ENCODE assay signal across 14 cellular contexts in the genomic region with DNA sequence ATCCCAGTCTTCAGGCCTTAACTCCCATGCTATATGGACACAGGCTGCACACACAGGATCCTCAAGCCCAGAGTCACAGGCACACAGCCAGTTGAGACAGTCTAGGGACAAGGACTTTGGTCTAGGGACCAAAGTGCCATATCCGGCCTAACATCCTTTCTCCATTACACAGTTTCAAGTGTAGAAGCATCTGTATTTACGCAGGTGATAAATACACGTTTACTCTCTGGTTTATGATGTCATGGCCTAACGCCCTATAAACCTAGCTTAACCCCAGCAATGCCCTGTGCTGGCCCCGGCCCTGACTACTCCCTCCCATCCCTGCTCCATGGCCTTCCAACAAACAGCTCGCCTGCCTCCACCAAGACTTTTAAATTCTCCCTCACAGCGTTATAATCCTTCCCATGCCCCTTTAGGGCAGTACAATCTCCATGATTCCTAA. TPM values are rescaled to one million over a fixed set of nuclear protein-coding genes. Genes with fewer than 3 reads are reported as not detected.
A peak's percentile ranks its signal among the peaks of the same experiment; 100 is the strongest.
DNase-seq lines count a peak whose midpoint lies in the region; ATAC-seq and TF ChIP-seq lines count a peak whose summit lies in the region.
"Had no signal": no experiment of that assay in that cellular context is flagged by ENCODE, and none has a peak within 500 bp of the region (broad histone marks: within the 10 kb centered on the region; RNA-seq: fewer than 3 reads in every experiment).

No MANE protein-coding gene starts in this region.

- CTCF ChIA-PET in CD8-positive, alpha-beta T cell (lab: Charles Lee) = interaction anchor here (0.8 to 1.0 kb wide), 3 partner anchors 10 to 61 kb away, joined by 3 to 4 read pairs (median 3); no protein-coding TSS in a partner anchor

- peaks cover 23% of the 10 kb centered on the region for H3K4me1 Mint-ChIP-seq in endodermal cell
- H3K4me1 Mint-ChIP-seq in neural crest cell = peaks cover 74% of the 10 kb centered on the region
- H3K4me1 Mint-ChIP-seq in activated T-cell treated with anti-CD3 and anti-CD28 coated beads, Interleukin-2, amount 50 U/mL, for 24 hours (ENCODE audit: low read depth) = peaks cover 19% of the 10 kb centered on the region
- H3K4me1 Mint-ChIP-seq in CD8-positive, alpha-beta T cell (ENCODE audit: low read depth) = peaks cover 8% of the 10 kb centered on the region

- no peaks in the 10 kb centered on the region for H4K20me1 ChIP-seq in BLaER1

- DNase-seq in NCI-H2029 treated with DMSO at 0.1 percent for 48 hours (lab: John Stamatoyannopoulos, UW) (peak; percentile 62), endodermal cell (no peak), neural crest cell (ENCODE audit: low read depth, low spot score) (no peak), H4 (ENCODE audit: low spot score) (no peak), NCI-H187 (lab: John Stamatoyannopoulos, UW) (no peak)
- no peak for DNase-seq in activated T-cell treated with anti-CD3 and anti-CD28 coated beads, Interleukin-2, amount 50 U/mL, for 24 hours
- no peak for DNase-seq in CD8-positive, alpha-beta T cell
- DNase-seq: activated CD8-positive, alpha-beta T cell treated with anti-CD3 and anti-CD28 coated beads for 36 hours; activated naive CD4-positive, alpha-beta T cell treated with anti-CD3 and anti-CD28 coated beads for 36 hours; foreskin keratinocyte; NCI-H1105 treated with DMSO at 0.1 percent for 48 hours; retina; tibial artery had no signal

- H3K36me3 Mint-ChIP-seq in endodermal cell (ENCODE audit: low read depth) (no peaks in the 10 kb centered on the region), neural crest cell (ENCODE audit: low read depth) (peaks cover 3% of the 10 kb centered on the region)
- no peaks in the 10 kb centered on the region for H3K36me3 Mint-ChIP-seq in activated T-cell treated with anti-CD3 and anti-CD28 coated beads, Interleukin-2, amount 50 U/mL, for 24 hours (ENCODE audit: low read depth)
- no peaks in the 10 kb centered on the region for H3K36me3 Mint-ChIP-seq in CD8-positive, alpha-beta T cell

- intact Hi-C loops in CD8-positive, alpha-beta T cell (cut with DNase I, micrococcal nuclease) = no loop called here

- POLR2A ChIA-PET in CD8-positive, alpha-beta T cell (lab: Charles Lee) = interaction anchor here (0.6 to 1.2 kb wide), 2 partner anchors 10 to 30 kb away, joined by 3 to 4 read pairs; no protein-coding TSS in a partner anchor

- H3K27ac ChIP-seq in BLaER1 (no peak overlapping the region), endodermal cell (ENCODE audit: low read depth, low read length) (peak overlapping the region; percentile 32)
- H3K27ac ChIP-seq in CD8-positive, alpha-beta T cell (ENCODE audit: low read depth, low read length) = no peak overlapping the region
- H3K27ac ChIP-seq: foreskin keratinocyte had no signal

- H3K9me3 Mint-ChIP-seq in endodermal cell = no peaks in the 10 kb centered on the region
- H3K9me3 Mint-ChIP-seq in neural crest cell = no peaks in the 10 kb centered on the region
- no peaks in the 10 kb centered on the region for H3K9me3 Mint-ChIP-seq in activated T-cell treated with anti-CD3 and anti-CD28 coated beads, Interleukin-2, amount 50 U/mL, for 24 hours
- no peaks in the 10 kb centered on the region for H3K9me3 Mint-ChIP-seq in CD8-positive, alpha-beta T cell
- H3K9me3 Mint-ChIP-seq: activated CD8-positive, alpha-beta T cell treated with anti-CD3 and anti-CD28 coated beads for 36 hours; activated naive CD4-positive, alpha-beta T cell treated with anti-CD3 and anti-CD28 coated beads for 36 hours had no signal

- H3K9ac ChIP-seq in BLaER1 = no peak overlapping the region
- no peak overlapping the region for H3K9ac ChIP-seq in endodermal cell (ENCODE audit: extremely low read depth, low read length, poor library complexity, severe bottlenecking)

- H3K4me2 ChIP-seq in BLaER1 = peak overlapping the region; percentile 95

- H3K4me1 ChIP-seq in BLaER1 = peaks cover 92% of the 10 kb centered on the region
- H3K4me1 ChIP-seq in endodermal cell (ENCODE audit: control insufficient read depth, insufficient read depth, low read length) = peaks cover 13% of the 10 kb centered on the region
- peaks cover 6% of the 10 kb centered on the region for H3K4me1 ChIP-seq in CD8-positive, alpha-beta T cell (ENCODE audit: insufficient read depth, low read length)

- H3K27me3 ChIP-seq in BLaER1 (no peaks in the 10 kb centered on the region), endodermal cell (ENCODE audit: control insufficient read depth, insufficient read depth, low read length, poor library complexity, severe bottlenecking) (no peaks in the 10 kb centered on the region)
- no peaks in the 10 kb centered on the region for H3K27me3 ChIP-seq in CD8-positive, alpha-beta T cell (ENCODE audit: insufficient read depth, low read length)
- H3K27me3 ChIP-seq: foreskin keratinocyte, tibial artery had no signal

- H3K9me3 ChIP-seq in BLaER1 = no peaks in the 10 kb centered on the region
- no peaks in the 10 kb centered on the region for H3K9me3 ChIP-seq in endodermal cell (ENCODE audit: control insufficient read depth, low read length)
- H3K9me3 ChIP-seq in CD8-positive, alpha-beta T cell (ENCODE audit: low read length) = no peaks in the 10 kb centered on the region
- H3K9me3 ChIP-seq: tibial artery had no signal

- no peak overlapping the region for H3K27ac Mint-ChIP-seq in endodermal cell
- peak overlapping the region; percentile 96 for H3K27ac Mint-ChIP-seq in neural crest cell (ENCODE audit: unreplicated experiment)
- H3K27ac Mint-ChIP-seq in activated T-cell treated with anti-CD3 and anti-CD28 coated beads, Interleukin-2, amount 50 U/mL, for 24 hours = no peak overlapping the region
- H3K27ac Mint-ChIP-seq in CD8-positive, alpha-beta T cell = no peak overlapping the region
- H3K27ac Mint-ChIP-seq: activated CD8-positive, alpha-beta T cell treated with anti-CD3 and anti-CD28 coated beads for 36 hours; activated naive CD4-positive, alpha-beta T cell treated with anti-CD3 and anti-CD28 coated beads for 36 hours had no signal

- H3K27me3 Mint-ChIP-seq in endodermal cell (ENCODE audit: insufficient read depth) (no peaks in the 10 kb centered on the region), neural crest cell (ENCODE audit: low read depth) (peaks cover 4% of the 10 kb centered on the region)
- peaks cover 15% of the 10 kb centered on the region for H3K27me3 Mint-ChIP-seq in activated T-cell treated with anti-CD3 and anti-CD28 coated beads, Interleukin-2, amount 50 U/mL, for 24 hours
- peaks cover 15% of the 10 kb centered on the region for H3K27me3 Mint-ChIP-seq in CD8-positive, alpha-beta T cell (ENCODE audit: low read depth)

- H3K4me3 Mint-ChIP-seq in endodermal cell (no peak overlapping the region), neural crest cell (peak overlapping the region; percentile 73)
- H3K4me3 Mint-ChIP-seq in activated T-cell treated with anti-CD3 and anti-CD28 coated beads, Interleukin-2, amount 50 U/mL, for 24 hours = no peak overlapping the region
- H3K4me3 Mint-ChIP-seq in CD8-positive, alpha-beta T cell = no peak overlapping the region
- H3K4me3 Mint-ChIP-seq: activated CD8-positive, alpha-beta T cell treated with anti-CD3 and anti-CD28 coated beads for 36 hours; activated naive CD4-positive, alpha-beta T cell treated with anti-CD3 and anti-CD28 coated beads for 36 hours had no signal

- TF ChIP-seq CTCF in endodermal cell (conservative IDR thresholded peaks at IDR 0.05) (no peak), neural crest cell (conservative IDR thresholded peaks at IDR 0.05) (no peak)
- TF ChIP-seq CTCF in CD8-positive, alpha-beta T cell (IDR thresholded peaks at IDR 0.05) = no peak

- H3K4me3 ChIP-seq in BLaER1 (no peak overlapping the region), endodermal cell (ENCODE audit: low read length) (no peak overlapping the region)
- no peak overlapping the region for H3K4me3 ChIP-seq in CD8-positive, alpha-beta T cell (ENCODE audit: low read depth, low read length)
- H3K4me3 ChIP-seq: tibial artery had no signal

- H3K36me3 ChIP-seq in BLaER1 (no peaks in the 10 kb centered on the region), endodermal cell (ENCODE audit: control insufficient read depth, insufficient read depth, low read length) (no peaks in the 10 kb centered on the region)
- no peaks in the 10 kb centered on the region for H3K36me3 ChIP-seq in CD8-positive, alpha-beta T cell (ENCODE audit: insufficient read depth, low read length)
- H3K36me3 ChIP-seq: tibial artery had no signal

- ATAC-seq in CD8-positive, alpha-beta T cell = no peak
- ATAC-seq: activated CD8-positive, alpha-beta T cell treated with anti-CD3 and anti-CD28 coated beads for 36 hours; foreskin keratinocyte had no signal

- 70 to 82% methylated on average over 5 to 7 of the region's 7 CpGs for WGBS in endodermal cell (ENCODE audit: insufficient coverage in 1 of 2, insufficient read length in 1 of 2), 2 experiments

RNA-seq across cellular contexts. Expression of a gene that starts 17.1 kb away (rescaled TPM):
- total RNA-seq in endodermal cell (10 to 100 TPM; 11.0 to 18.7 TPM), neural crest cell (73.7 and 86.9 TPM in 2 replicates)
- polyA plus RNA-seq in endodermal cell (2013, experiment 1 of 2) = 43.5 TPM
- polyA plus RNA-seq in endodermal cell (2013, experiment 2 of 2) = 39.6 TPM
- total RNA-seq in H4 (2014; rRNA removed; shearing (Covaris generic)) = 7.4 and 8.1 TPM in 2 replicates
- under 1 TPM in 1 of 2 experiments, not detected in 1; 0.22 TPM for total RNA-seq in CD8-positive, alpha-beta T cell

RNA-seq across cellular contexts. Expression of a gene that starts 50.0 kb away (rescaled TPM):
- total RNA-seq in endodermal cell (10 to 100 TPM; 50.3 to 59.3 TPM), neural crest cell (139 and 142 TPM in 2 replicates)
- polyA plus RNA-seq in endodermal cell (2013, experiment 1 of 2) = 143 TPM
- 140 TPM for polyA plus RNA-seq in endodermal cell (2013, experiment 2 of 2)
- total RNA-seq in H4 (2014; rRNA removed; shearing (Covaris generic)) = 50.4 and 60.6 TPM in 2 replicates
- 10 to 100 TPM; 45.2 to 46.6 TPM for total RNA-seq in CD8-positive, alpha-beta T cell
